Comparison of ENCODE assay signal across 19 cellular contexts in the genomic region with DNA sequence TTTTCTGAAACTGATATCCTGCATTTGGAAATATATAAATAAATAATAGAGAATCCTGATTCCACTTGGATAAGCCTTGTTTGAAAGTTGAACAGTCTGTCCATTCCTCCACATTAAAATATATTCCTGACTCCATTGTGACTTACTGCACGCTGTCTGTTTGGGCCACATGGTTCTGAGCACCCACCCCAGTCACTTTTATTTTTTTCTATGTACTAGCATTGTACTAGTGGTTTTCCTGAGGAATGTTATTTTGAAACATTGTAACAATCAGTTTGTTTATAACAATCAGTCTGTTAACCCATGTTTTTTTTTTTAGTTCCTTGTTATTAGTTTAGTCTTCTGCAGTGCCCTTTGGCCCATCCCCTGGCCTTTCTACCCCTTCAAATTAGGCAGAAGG.
DNase-seq lines count a peak whose midpoint lies in the region; TF ChIP-seq lines count a peak whose summit lies in the region.
"Had no signal": no experiment of that assay in that cellular context is flagged by ENCODE, and none has a peak within 500 bp of the region (broad histone marks: within the 10 kb centered on the region; RNA-seq: fewer than 3 reads in every experiment).

No MANE protein-coding gene starts in this region.

- no peak overlapping the region for H3K9ac ChIP-seq in Loucy (ENCODE audit: low read depth, low read length, poor library complexity, severe bottlenecking)

- no peaks in the 10 kb centered on the region for H3K9me2 ChIP-seq in Loucy (replicated peaks; ENCODE audit: low read depth, low read length)

- peak overlapping the region in 58 of 59 donors; percentile 19 to 98 (median 93) for H3K27ac ChIP-seq in dorsolateral prefrontal cortex

- H3F3A ChIP-seq in Loucy (ENCODE audit: low read depth): no peaks in the 10 kb centered on the region

- H3K4me3 ChIP-seq in AG10803 (ENCODE audit: low read length) (no peak overlapping the region), Loucy (ENCODE audit: low read length, poor library complexity, severe bottlenecking) (no peak overlapping the region), dorsolateral prefrontal cortex (no peak overlapping the region)
- H3K4me3 ChIP-seq: gastrocnemius medialis had no signal

- H3K27me3 Mint-ChIP-seq in neural crest cell (ENCODE audit: low read depth): no peaks in the 10 kb centered on the region
- H3K27me3 Mint-ChIP-seq: CD8-positive, alpha-beta memory T cell had no signal

- TF ChIP-seq CTCF in AG10803 (conservative IDR thresholded peaks at IDR 0.05; ENCODE audit: low read length): no peak
- no peak for TF ChIP-seq CTCF in Loucy (conservative IDR thresholded peaks at IDR 0.05; ENCODE audit: low read length)
- no peak for TF ChIP-seq CTCF in dorsolateral prefrontal cortex (IDR thresholded peaks at IDR 0.05 in 54 of 56, conservative IDR thresholded peaks at IDR 0.05 in 2 of 56; ENCODE audit: low read depth in 1 of 56, partially characterized antibody in 56 of 56)
- no peak for TF ChIP-seq CTCF in neural crest cell (conservative IDR thresholded peaks at IDR 0.05)

- peaks cover 3% of the 10 kb centered on the region for H3K9me3 Mint-ChIP-seq in neural crest cell
- H3K9me3 Mint-ChIP-seq: activated naive CD4-positive, alpha-beta T cell treated with anti-CD3 and anti-CD28 coated beads, Interleukin-2, amount 50 U/mL, for 72 hours; CD8-positive, alpha-beta memory T cell had no signal

- peaks cover 2% of the 10 kb centered on the region for H3K36me3 Mint-ChIP-seq in neural crest cell (ENCODE audit: low read depth)
- H3K36me3 Mint-ChIP-seq: activated naive CD4-positive, alpha-beta T cell treated with anti-CD3 and anti-CD28 coated beads, Interleukin-2, amount 50 U/mL, for 72 hours had no signal

- no peak for TF ChIP-seq POLR2A in erythroblast (IDR thresholded peaks at IDR 0.05; ENCODE audit: low read length)

- H3K4me2 ChIP-seq in Loucy (ENCODE audit: low read depth, low read length, poor library complexity, severe bottlenecking): no peak overlapping the region

- H3K27me3 ChIP-seq in Loucy (ENCODE audit: insufficient read depth, low read length, poor library complexity, severe bottlenecking): no peaks in the 10 kb centered on the region
- no peaks in the 10 kb centered on the region for H3K27me3 ChIP-seq in dorsolateral prefrontal cortex
- H3K27me3 ChIP-seq: gastrocnemius medialis had no signal

- intact Hi-C loops in dorsolateral prefrontal cortex (cut with DNase I): loop anchor here in 1 of 2 donors (5.0 kb wide), 1 partner anchor 85 kb away; no protein-coding TSS in a partner anchor

- peak overlapping the region; percentile 63 for H3K27ac Mint-ChIP-seq in neural crest cell (ENCODE audit: unreplicated experiment)
- H3K27ac Mint-ChIP-seq: activated naive CD4-positive, alpha-beta T cell treated with anti-CD3 and anti-CD28 coated beads, Interleukin-2, amount 50 U/mL, for 72 hours had no signal

- H2AFZ ChIP-seq in Loucy (ENCODE audit: low read length): 0 out of 2 replicates have a peak overlapping the region, but pooled peaks have one; percentile 41

- H3K79me2 ChIP-seq in Loucy (ENCODE audit: insufficient read depth, low read length): no peaks in the 10 kb centered on the region

- DNase-seq in AG10803 (ENCODE audit: low read depth): peak; percentile 26
- no peak for DNase-seq in dorsolateral prefrontal cortex
- DNase-seq in neural crest cell (ENCODE audit: low read depth, low spot score): no peak
- no peak for DNase-seq in activated CD4-positive, alpha-beta T cell treated with anti-CD3 and anti-CD28 coated beads, Interleukin-2, amount 50 U/mL, for 4 hours
- no peak for DNase-seq in activated T-cell treated with anti-CD3 and anti-CD28 coated beads, Interleukin-2, amount 50 U/mL, for 48 hours
- DNase-seq in AG08395 (ENCODE audit: low spot score): no peak
- no peak for DNase-seq in erythroblast (lab: John Stamatoyannopoulos, UW)
- DNase-seq: activated CD4-positive, alpha-beta T cell treated with anti-CD3 and anti-CD28 coated beads, Interleukin-2, amount 50 U/mL, for 1 hour; activated T-cell treated with anti-CD3 and anti-CD28 coated beads, Interleukin-2, amount 50 U/mL, for 1 hour; CD8-positive, alpha-beta memory T cell; central memory CD4-positive, alpha-beta T cell; DND-41; gastrocnemius medialis; mesenchymal stem cell; NCI-H1694; NCI-H2227 treated with DMSO at 0.1 percent for 48 hours; stimulated activated CD4-positive, alpha-beta T cell treated with anti-CD3 and anti-CD28 coated beads, Interleukin-2, amount 100 ng/mL, for 24 hours had no signal

- no peaks in the 10 kb centered on the region for H4K20me1 ChIP-seq in Loucy (ENCODE audit: insufficient read depth, low read length, poor library complexity, severe bottlenecking)

- peak overlapping the region; percentile 25 for H3K4me3 Mint-ChIP-seq in neural crest cell
- H3K4me3 Mint-ChIP-seq: CD8-positive, alpha-beta memory T cell had no signal

- H3K9me3 ChIP-seq in Loucy (ENCODE audit: insufficient read depth, low read depth, low read length): no peaks in the 10 kb centered on the region
- H3K9me3 ChIP-seq: gastrocnemius medialis had no signal

- H3K4me1 Mint-ChIP-seq in neural crest cell: peaks cover 58% of the 10 kb centered on the region

- no peaks in the 10 kb centered on the region for H3K36me3 ChIP-seq in Loucy (ENCODE audit: insufficient read depth, low read length)
- H3K36me3 ChIP-seq: gastrocnemius medialis had no signal

- H3K4me1 ChIP-seq in Loucy (ENCODE audit: insufficient read depth, low read length, poor library complexity, severe bottlenecking): peaks cover 4% of the 10 kb centered on the region
